Comparison of ENCODE assay signal across 9 cellular contexts in the genomic region with DNA sequence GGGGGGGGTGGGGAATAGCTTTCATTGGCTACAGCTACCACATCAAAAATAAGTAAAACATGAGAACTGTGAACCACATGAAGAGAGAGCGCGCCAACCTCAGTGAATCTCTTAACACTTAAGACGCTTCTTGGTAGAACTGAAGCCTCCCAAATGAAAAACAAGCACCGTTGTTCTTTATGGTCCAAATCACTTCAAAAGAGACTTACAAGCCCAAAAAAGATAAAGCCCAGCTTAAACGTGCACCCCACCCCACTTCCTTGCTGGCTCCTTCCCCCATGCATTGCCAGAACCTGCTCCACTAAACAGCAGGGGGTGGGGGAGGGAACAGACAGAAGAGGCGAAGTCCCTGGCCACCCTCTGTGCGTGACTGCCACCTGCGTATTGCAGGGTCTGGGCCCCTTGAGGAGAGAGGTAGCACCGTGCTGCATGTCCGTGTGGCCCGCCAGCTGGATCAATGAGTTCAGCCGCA.
DNase-seq lines count a peak whose midpoint lies in the region; ATAC-seq, FAIRE-seq and TF ChIP-seq lines count a peak whose summit lies in the region.
"Had no signal": no experiment of that assay in that cellular context is flagged by ENCODE, and none has a peak within 500 bp of the region (broad histone marks: within the 10 kb centered on the region; RNA-seq: fewer than 3 reads in every experiment).

No MANE protein-coding gene starts in this region.

- H4K20me1 ChIP-seq in HepG2 (ENCODE audit: insufficient read depth, low read length): no peaks in the 10 kb centered on the region

- peaks cover 19 to 27% of the 10 kb centered on the region in 2 donors for H3K4me1 Mint-ChIP-seq in natural killer cell treated with Interleukin-12 subunit alpha and Interleukin-12 subunit beta and Interleukin-15 and Interleukin-18, amount 100 ng/mL, for 72 hours (ENCODE audit: low read depth in 2 of 2)

- CTCF ChIA-PET in HepG2 (lab: Yijun Ruan, JAX; ENCODE audit: low intra/inter-chr PET ratio, low total read pairs): no interaction called here

- H3K4me3 ChIP-seq in HepG2 (replicated peaks in 1 of 3; ENCODE audit: insufficient read depth in 1 of 3, low read depth in 2 of 3, low read length in 3 of 3): no peak overlapping the region

- ATAC-seq in activated CD4-positive, CD25-positive, alpha-beta regulatory T cell treated with anti-CD3 and anti-CD28 coated beads, Interleukin-2, amount 50 U/mL, for 24 hours: peak; percentile 68 to 69
- ATAC-seq in natural killer cell treated with Interleukin-12 subunit alpha and Interleukin-12 subunit beta and Interleukin-15 and Interleukin-18, amount 100 ng/mL, for 72 hours: peak; percentile 30 to 38
- ATAC-seq in HG03342 (IDR thresholded peaks at IDR 0.05; ENCODE audit: unreplicated experiment) (no peak), HepG2 (no peak), HG02798 (IDR thresholded peaks at IDR 0.05; ENCODE audit: poor library complexity, unreplicated experiment) (no peak)

- H3K27me3 ChIP-seq in HepG2 (ENCODE audit: control insufficient read depth in 1 of 2, insufficient read depth in 2 of 2, low read length in 2 of 2): peaks cover 0 to 18% of the 10 kb centered on the region in 2 experiments; a peak in 3 of 5 replicates

- H3K4me2 ChIP-seq in HepG2 (ENCODE audit: low read depth, low read length): no peak overlapping the region

- peaks cover 14% of the 10 kb centered on the region for H3K4me1 ChIP-seq in HepG2 (ENCODE audit: insufficient read depth, low read length)

- TF ChIP-seq RAD21 in HepG2 (CRISPR knock-in tag; IDR thresholded peaks at IDR 0.05): no peak

- TF ChIP-seq POLR2A in HepG2 (IDR thresholded peaks at IDR 0.05; ENCODE audit: insufficient read depth in 1 of 2, low read depth in 2 of 2, low read length in 2 of 2): no peak

- no peak overlapping the region for H3K9ac ChIP-seq in HepG2 (ENCODE audit: insufficient read depth, low read depth, low read length)

- no peak overlapping the region for H2AFZ ChIP-seq in HepG2 (ENCODE audit: low read length)

- BruUV-seq in HepG2 (replicated peaks; lab: Mats Ljungman, UMichigan): no TSS peak

- WGBS in HepG2 (ENCODE audit: low lambda C conversion rate): 73% methylated on average over 7 of the region's 12 CpGs

- intact Hi-C loops in HepG2 (cut with micrococcal nuclease; ENCODE audit: unreplicated experiment): no loop called here

- H3K27me3 Mint-ChIP-seq in natural killer cell treated with Interleukin-12 subunit alpha and Interleukin-12 subunit beta and Interleukin-15 and Interleukin-18, amount 100 ng/mL, for 72 hours: peaks cover 0 to 10% of the 10 kb centered on the region in 2 donors

- in situ Hi-C loops in HepG2 (cut with HindIII; ENCODE audit: extremely low pct_ligation_motif_present, low pct_unique_long_range_greater_than_20kb): no loop called here

- POLR2A ChIA-PET in HepG2 (lab: Yijun Ruan, JAX): no interaction called here

- no peak for FAIRE-seq in HepG2 (lab: Jason Lieb, UNC)

- peak; percentile 39 for DNase-seq in activated T-helper 9 cell treated with anti-CD3 and anti-CD28 coated beads, Interleukin-2, amount 50 U/mL, for 16 hours (ENCODE audit: low read depth)
- no peak for DNase-seq in natural killer cell treated with Interleukin-12 subunit alpha and Interleukin-12 subunit beta and Interleukin-15 and Interleukin-18, amount 100 ng/mL, for 72 hours (ENCODE audit: low spot score)
- DNase-seq in HepG2 (ENCODE audit: low spot score) (no peak), ecto neural progenitor cell (ENCODE audit: low spot score) (no peak)
- DNase-seq: NCI-H1694 treated with DMSO at 0.1 percent for 48 hours had no signal

- no peak overlapping the region for H3K27ac Mint-ChIP-seq in natural killer cell treated with Interleukin-12 subunit alpha and Interleukin-12 subunit beta and Interleukin-15 and Interleukin-18, amount 100 ng/mL, for 72 hours

- H3K36me3 Mint-ChIP-seq in natural killer cell treated with Interleukin-12 subunit alpha and Interleukin-12 subunit beta and Interleukin-15 and Interleukin-18, amount 100 ng/mL, for 72 hours: no peaks in the 10 kb centered on the region

- H3K4me3 Mint-ChIP-seq in natural killer cell treated with Interleukin-12 subunit alpha and Interleukin-12 subunit beta and Interleukin-15 and Interleukin-18, amount 100 ng/mL, for 72 hours: peak overlapping the region; percentile 43

- no peaks in the 10 kb centered on the region for H3K9me3 ChIP-seq in HepG2 (ENCODE audit: low read length)

- no peak for TF ChIP-seq EP300 in HepG2 (IDR thresholded peaks at IDR 0.05; ENCODE audit: low read depth in 2 of 2, low read length in 2 of 2)
- no peak for TF ChIP-seq EP300 in HepG2 (CRISPR knock-in tag; IDR thresholded peaks at IDR 0.05; ENCODE audit: borderline replicate concordance)

- H3K27ac ChIP-seq in HepG2 (ENCODE audit: extremely low read length, insufficient read depth, low read length): no peak overlapping the region
- H3K27ac ChIP-seq: epithelial cell of prostate had no signal

- H3K9me3 Mint-ChIP-seq in natural killer cell treated with Interleukin-12 subunit alpha and Interleukin-12 subunit beta and Interleukin-15 and Interleukin-18, amount 100 ng/mL, for 72 hours: no peaks in the 10 kb centered on the region

- TF ChIP-seq CTCF in HepG2 (CRISPR knock-in tag; IDR thresholded peaks at IDR 0.05): no peak

- no peaks in the 10 kb centered on the region for H3K79me2 ChIP-seq in HepG2 (ENCODE audit: insufficient read depth, low read length)

- no peaks in the 10 kb centered on the region for H3K36me3 ChIP-seq in HepG2 (replicated peaks in 1 of 2; ENCODE audit: control insufficient read depth in 1 of 2, insufficient read depth in 2 of 2, low read length in 2 of 2)

TF ChIP-seq in HepG2, 621 proteins besides CTCF, POLR2A, EP300 and RAD21:
- TF ChIP-seq ZNF781 (CRISPR knock-in tag; IDR thresholded peaks at IDR 0.05; ENCODE audit: borderline replicate concordance, not compliant biosample characterization) (no peak), SKI (IDR thresholded peaks at IDR 0.05; ENCODE audit: partially characterized antibody) (no peak), ZNF567 (CRISPR knock-in tag; IDR thresholded peaks at IDR 0.05; ENCODE audit: borderline replicate concordance) (no peak), ZNF512B (CRISPR knock-in tag; IDR thresholded peaks at IDR 0.05; ENCODE audit: borderline replicate concordance) (no peak), ZNF280D (CRISPR knock-in tag; IDR thresholded peaks at IDR 0.05) (no peak), ZNF503 (CRISPR knock-in tag; IDR thresholded peaks at IDR 0.05) (no peak)

Comparison
In these comparisons a context has a peak if more than half of its experiments do, and no peak if none do; other contexts are left out.
1. ATAC-seq: peak in activated CD4-positive, CD25-positive, alpha-beta regulatory T cell treated with anti-CD3 and anti-CD28 coated beads, Interleukin-2, amount 50 U/mL, for 24 hours (2 of 2) and natural killer cell treated with Interleukin-12 subunit alpha and Interleukin-12 subunit beta and Interleukin-15 and Interleukin-18, amount 100 ng/mL, for 72 hours (2 of 2); none in HG03342 (single experiment), HepG2 (single experiment) and HG02798 (single experiment).